25 cellular contexts compared by ENCODE assay signal in the genomic region with DNA sequence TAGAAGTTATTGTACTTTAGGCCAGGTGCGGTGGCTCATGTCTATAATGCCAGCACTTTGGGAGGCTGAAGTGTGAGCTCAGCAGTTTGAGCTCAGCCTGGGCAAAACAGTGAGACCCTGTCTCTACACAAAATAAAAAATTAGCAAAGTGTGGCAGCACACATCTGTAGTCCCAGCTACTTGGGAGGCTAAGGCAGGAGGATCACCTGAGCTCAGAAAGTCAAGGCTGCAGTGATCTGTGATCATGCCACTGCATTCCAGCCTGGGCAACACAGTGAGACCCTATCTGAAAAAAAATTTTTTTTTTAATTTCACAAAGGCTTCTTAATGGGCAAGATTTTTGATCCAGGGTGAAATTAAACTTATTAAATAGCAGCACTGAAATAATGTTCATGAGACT.
DNase-seq lines count a peak whose midpoint lies in the region; ATAC-seq lines count a peak whose summit lies in the region.
"Had no signal": no experiment of that assay in that cellular context is flagged by ENCODE, and none has a peak within 500 bp of the region (broad histone marks: within the 10 kb centered on the region; RNA-seq: fewer than 3 reads in every experiment).

No MANE protein-coding gene starts in this region.

- H3K36me3 Mint-ChIP-seq in activated naive CD4-positive, alpha-beta T cell treated with anti-CD3 and anti-CD28 coated beads, Interleukin-2, amount 50 U/mL, for 72 hours, result peaks cover 0 to 26% of the 10 kb centered on the region in 2 donors
- H3K36me3 Mint-ChIP-seq in activated naive CD4-positive, alpha-beta T cell treated with anti-CD3 and anti-CD28 coated beads, Interleukin-2, amount 10 ng/mL, durations not matched to agents 7 days and 5 days, result peaks cover 49% of the 10 kb centered on the region
- H3K36me3 Mint-ChIP-seq in T-cell, result peaks cover 39% of the 10 kb centered on the region
- peaks cover 16 to 27% of the 10 kb centered on the region in 2 donors for H3K36me3 Mint-ChIP-seq in stimulated activated naive B cell treated with anti-CD40 and anti-IgM and Interleukin-4, amounts not matched to agents 10 μg/mL and 1 μg/mL and 100 μg/mL, for 72 hours

- no peak overlapping the region for H3K4me3 ChIP-seq in effector memory CD4-positive, alpha-beta T cell (ENCODE audit: insufficient read depth, low read depth, low read length, poor library complexity, severe bottlenecking)
- H3K4me3 ChIP-seq: adrenal gland, breast epithelium, coronary artery, SJCRH30, stomach had no signal

- CTCF ChIA-PET in activated naive CD4-positive, alpha-beta T cell treated with anti-CD3 and anti-CD28 coated beads, Interleukin-2, amount 10 ng/mL, durations not matched to agents 7 days and 5 days (lab: Charles Lee), result interaction anchor here (0.9 to 4.0 kb wide), 6 partner anchors 12 to 91 kb away, joined by 3 to 26 read pairs (median 4); no protein-coding TSS in a partner anchor
- CTCF ChIA-PET in T-cell (lab: Charles Lee), result interaction anchor here in 1 of 2 donors (1.0 to 2.9 kb wide), 7 partner anchors 18 to 185 kb away, joined by 3 to 21 read pairs (median 3); a partner anchor contains a TSS

- no peak for DNase-seq in activated naive CD4-positive, alpha-beta T cell treated with anti-CD3 and anti-CD28 coated beads, Interleukin-2, amount 50 U/mL, for 72 hours (ENCODE audit: low spot score in 2 of 2)
- DNase-seq in activated naive CD4-positive, alpha-beta T cell treated with anti-CD3 and anti-CD28 coated beads, Interleukin-2, amount 10 ng/mL, durations not matched to agents 7 days and 5 days, result no peak
- no peak for DNase-seq in T-cell
- no peak for DNase-seq in effector memory CD4-positive, alpha-beta T cell
- no peak for DNase-seq in stimulated activated naive B cell treated with anti-CD40 and anti-IgM and Interleukin-4, amounts not matched to agents 10 μg/mL and 1 μg/mL and 100 μg/mL, for 72 hours
- DNase-seq in SW 1271 (lab: John Stamatoyannopoulos, UW), result no peak
- no peak for DNase-seq in superior temporal gyrus (ENCODE audit: extremely low spot score)
- DNase-seq: activated T-cell treated with anti-CD3 and anti-CD28 coated beads for 4 hours; adrenal gland; Caco-2; GOT3; mesendoderm; NCI-H1048; NCI-H2081; posterior cingulate gyrus; SJCRH30; stimulated activated CD4-positive, alpha-beta T cell treated with anti-CD3 and anti-CD28 coated beads, Interleukin-1b, Interleukin-23, amount 100 ng/mL, for 48 hours; stomach; T1000; trophoblast cell had no signal

- no peaks in the 10 kb centered on the region for H3K27me3 ChIP-seq in effector memory CD4-positive, alpha-beta T cell (replicated peaks; ENCODE audit: control insufficient read depth, insufficient read depth, low read length, poor library complexity, severe bottlenecking)
- H3K27me3 ChIP-seq: adrenal gland, breast epithelium, SJCRH30, stomach had no signal

- no peaks in the 10 kb centered on the region for H3K9me3 Mint-ChIP-seq in activated naive CD4-positive, alpha-beta T cell treated with anti-CD3 and anti-CD28 coated beads, Interleukin-2, amount 50 U/mL, for 72 hours
- no peaks in the 10 kb centered on the region for H3K9me3 Mint-ChIP-seq in activated naive CD4-positive, alpha-beta T cell treated with anti-CD3 and anti-CD28 coated beads, Interleukin-2, amount 10 ng/mL, durations not matched to agents 7 days and 5 days
- H3K9me3 Mint-ChIP-seq in T-cell, result no peaks in the 10 kb centered on the region
- H3K9me3 Mint-ChIP-seq in stimulated activated naive B cell treated with anti-CD40 and anti-IgM and Interleukin-4, amounts not matched to agents 10 μg/mL and 1 μg/mL and 100 μg/mL, for 72 hours, result no peaks in the 10 kb centered on the region
- H3K9me3 Mint-ChIP-seq: nephron had no signal

- peaks cover 54% of the 10 kb centered on the region for H3K4me1 Mint-ChIP-seq in activated naive CD4-positive, alpha-beta T cell treated with anti-CD3 and anti-CD28 coated beads, Interleukin-2, amount 10 ng/mL, durations not matched to agents 7 days and 5 days
- peaks cover 70 to 77% (median 76%) of the 10 kb centered on the region in 3 donors for H3K4me1 Mint-ChIP-seq in T-cell
- H3K4me1 Mint-ChIP-seq in stimulated activated naive B cell treated with anti-CD40 and anti-IgM and Interleukin-4, amounts not matched to agents 10 μg/mL and 1 μg/mL and 100 μg/mL, for 72 hours, result peaks cover 26 to 32% of the 10 kb centered on the region in 2 donors

- no peaks in the 10 kb centered on the region for H3K27me3 Mint-ChIP-seq in activated naive CD4-positive, alpha-beta T cell treated with anti-CD3 and anti-CD28 coated beads, Interleukin-2, amount 10 ng/mL, durations not matched to agents 7 days and 5 days
- no peaks in the 10 kb centered on the region for H3K27me3 Mint-ChIP-seq in T-cell
- no peaks in the 10 kb centered on the region for H3K27me3 Mint-ChIP-seq in stimulated activated naive B cell treated with anti-CD40 and anti-IgM and Interleukin-4, amounts not matched to agents 10 μg/mL and 1 μg/mL and 100 μg/mL, for 72 hours

- H3K27ac ChIP-seq in effector memory CD4-positive, alpha-beta T cell (ENCODE audit: insufficient read depth, low read length, poor library complexity, severe bottlenecking), result peak overlapping the region; percentile 48
- H3K27ac ChIP-seq: adrenal gland, breast epithelium, coronary artery, SJCRH30 had no signal

- H3K9me3 ChIP-seq in effector memory CD4-positive, alpha-beta T cell (ENCODE audit: control insufficient read depth, low read length), result no peaks in the 10 kb centered on the region
- H3K9me3 ChIP-seq: adrenal gland, breast epithelium, Caco-2, SJCRH30, stomach had no signal

- POLR2A ChIA-PET in T-cell (lab: Charles Lee), result interaction anchor here in 1 of 2 donors (0.6 kb wide), 1 partner anchor 25 kb away, joined by 4 read pairs; no protein-coding TSS in a partner anchor

- H3K4me3 Mint-ChIP-seq in activated naive CD4-positive, alpha-beta T cell treated with anti-CD3 and anti-CD28 coated beads, Interleukin-2, amount 10 ng/mL, durations not matched to agents 7 days and 5 days, result no peak overlapping the region
- H3K4me3 Mint-ChIP-seq in T-cell, result no peak overlapping the region
- no peak overlapping the region for H3K4me3 Mint-ChIP-seq in stimulated activated naive B cell treated with anti-CD40 and anti-IgM and Interleukin-4, amounts not matched to agents 10 μg/mL and 1 μg/mL and 100 μg/mL, for 72 hours

- peaks cover 16% of the 10 kb centered on the region for H3K36me3 ChIP-seq in effector memory CD4-positive, alpha-beta T cell (ENCODE audit: control insufficient read depth, insufficient read depth, low read length)
- H3K36me3 ChIP-seq: adrenal gland, breast epithelium had no signal

- ATAC-seq in activated naive CD4-positive, alpha-beta T cell treated with anti-CD3 and anti-CD28 coated beads, Interleukin-2, amount 50 U/mL, for 72 hours, result no peak
- ATAC-seq in T-cell (replicated peaks in 1 of 4) (no peak), HG02840 (IDR thresholded peaks at IDR 0.05; ENCODE audit: low FRiP score, unreplicated experiment) (no peak)
- no peak for ATAC-seq in stimulated activated naive B cell treated with anti-CD40 and anti-IgM and Interleukin-4, amounts not matched to agents 10 μg/mL and 1 μg/mL and 100 μg/mL, for 72 hours (replicated peaks)
- ATAC-seq: Panc1 had no signal

- peaks cover 22% of the 10 kb centered on the region for H3K4me1 ChIP-seq in effector memory CD4-positive, alpha-beta T cell (ENCODE audit: control insufficient read depth, insufficient read depth, low read length, poor library complexity, severe bottlenecking)
- H3K4me1 ChIP-seq: adrenal gland, SJCRH30 had no signal

- peak overlapping the region; percentile 84 to 92 for H3K27ac Mint-ChIP-seq in activated naive CD4-positive, alpha-beta T cell treated with anti-CD3 and anti-CD28 coated beads, Interleukin-2, amount 50 U/mL, for 72 hours
- H3K27ac Mint-ChIP-seq in activated naive CD4-positive, alpha-beta T cell treated with anti-CD3 and anti-CD28 coated beads, Interleukin-2, amount 10 ng/mL, durations not matched to agents 7 days and 5 days, result no peak overlapping the region
- peak overlapping the region; percentile 67 to 81 for H3K27ac Mint-ChIP-seq in T-cell
- peak overlapping the region; percentile 75 for H3K27ac Mint-ChIP-seq in stimulated activated naive B cell treated with anti-CD40 and anti-IgM and Interleukin-4, amounts not matched to agents 10 μg/mL and 1 μg/mL and 100 μg/mL, for 72 hours
